15 cellular contexts compared by ENCODE assay signal in genomic region chr18:12041561-12041960, GRCh38. TPM values are rescaled to one million over a fixed set of nuclear protein-coding genes. Genes with fewer than 3 reads are reported as not detected.
DNase-seq lines count a peak whose midpoint lies in the region; ATAC-seq and TF ChIP-seq lines count a peak whose summit lies in the region.
"Had no signal": no experiment of that assay in that cellular context is flagged by ENCODE, and none has a peak within 500 bp of the region (broad histone marks: within the 10 kb centered on the region; RNA-seq: fewer than 3 reads in every experiment).

No MANE protein-coding gene starts in this region.

- intact Hi-C loops in left ventricle myocardium inferior (cut with micrococcal nuclease) = no loop called here

- no peaks in the 10 kb centered on the region for H3K36me3 Mint-ChIP-seq in stimulated activated effector memory CD8-positive, alpha-beta T cell treated with anti-CD3 and anti-CD28 coated beads, Interleukin-12 subunit alpha, Interleukin-12 subunit beta, amount 100 ng/mL, for 72 hours
- H3K36me3 Mint-ChIP-seq: activated naive CD4-positive, alpha-beta T cell treated with anti-CD3 and anti-CD28 coated beads, Interleukin-2, amount 10 ng/mL, durations not matched to agents 7 days and 5 days had no signal

- H3K27me3 ChIP-seq in left ventricle myocardium inferior (ENCODE audit: low read depth) = peaks cover 12% of the 10 kb centered on the region
- H3K27me3 ChIP-seq: vagina had no signal

- H3K4me3 ChIP-seq in choroid plexus epithelial cell (ENCODE audit: low read depth, low read length) = no peak overlapping the region
- H3K4me3 ChIP-seq in left ventricle myocardium inferior = no peak overlapping the region
- H3K4me3 ChIP-seq: BLaER1 treated with 17β-estradiol and CSF1 and Interleukin-3, amounts not matched to agents 10 nM and 100 nM; esophagus muscularis mucosa; vagina had no signal

- no peaks in the 10 kb centered on the region for H3K9me3 ChIP-seq in left ventricle myocardium inferior (replicated peaks)
- H3K9me3 ChIP-seq: BLaER1 treated with 17β-estradiol and CSF1 and Interleukin-3, amounts not matched to agents 10 nM and 100 nM; esophagus muscularis mucosa; vagina had no signal

- peak; percentile 81 for ATAC-seq in stimulated activated effector memory CD8-positive, alpha-beta T cell treated with anti-CD3 and anti-CD28 coated beads, Interleukin-12 subunit alpha, Interleukin-12 subunit beta, amount 100 ng/mL, for 72 hours
- ATAC-seq in GM18873 (IDR thresholded peaks at IDR 0.05; ENCODE audit: low FRiP score, unreplicated experiment) = no peak
- ATAC-seq: HCT116 had no signal

- no peaks in the 10 kb centered on the region for H3K4me1 Mint-ChIP-seq in stimulated activated effector memory CD8-positive, alpha-beta T cell treated with anti-CD3 and anti-CD28 coated beads, Interleukin-12 subunit alpha, Interleukin-12 subunit beta, amount 100 ng/mL, for 72 hours
- H3K4me1 Mint-ChIP-seq: activated naive CD4-positive, alpha-beta T cell treated with anti-CD3 and anti-CD28 coated beads, Interleukin-2, amount 10 ng/mL, durations not matched to agents 7 days and 5 days had no signal

- H3K4me1 ChIP-seq in left ventricle myocardium inferior = peaks cover 13% of the 10 kb centered on the region

- no peaks in the 10 kb centered on the region for H3K36me3 ChIP-seq in left ventricle myocardium inferior
- H3K36me3 ChIP-seq: BLaER1 treated with 17β-estradiol and CSF1 and Interleukin-3, amounts not matched to agents 10 nM and 100 nM; esophagus muscularis mucosa; vagina had no signal

- H3K27ac ChIP-seq in left ventricle myocardium inferior (replicated peaks) = no peak overlapping the region
- H3K27ac ChIP-seq: esophagus muscularis mucosa, vagina had no signal

- TF ChIP-seq CTCF in choroid plexus epithelial cell (conservative IDR thresholded peaks at IDR 0.05; ENCODE audit: low read depth, low read length) = no peak
- no peak for TF ChIP-seq CTCF in left ventricle myocardium inferior (IDR thresholded peaks at IDR 0.05; ENCODE audit: borderline replicate concordance)

- H3K4me3 Mint-ChIP-seq in stimulated activated effector memory CD8-positive, alpha-beta T cell treated with anti-CD3 and anti-CD28 coated beads, Interleukin-12 subunit alpha, Interleukin-12 subunit beta, amount 100 ng/mL, for 72 hours = no peak overlapping the region
- H3K4me3 Mint-ChIP-seq: activated naive CD4-positive, alpha-beta T cell treated with anti-CD3 and anti-CD28 coated beads, Interleukin-2, amount 10 ng/mL, durations not matched to agents 7 days and 5 days had no signal

- DNase-seq in activated T-cell treated with anti-CD3 and anti-CD28 coated beads for 48 hours (ENCODE audit: low read depth) = peak; percentile 12
- DNase-seq in activated T-cell treated with anti-CD3 and anti-CD28 coated beads, Interleukin-2, amount 50 U/mL, for 1 hour = no peak
- peak; percentile 95 for DNase-seq in LHCN-M2 (ENCODE audit: low read depth)
- peak; percentile 95 for DNase-seq in choroid plexus epithelial cell (ENCODE audit: low read depth)
- DNase-seq in stimulated activated effector memory CD8-positive, alpha-beta T cell treated with anti-CD3 and anti-CD28 coated beads, Interleukin-12 subunit alpha, Interleukin-12 subunit beta, amount 100 ng/mL, for 72 hours (ENCODE audit: low spot score in 2 of 2) = no peak
- no peak for DNase-seq in nucleus accumbens (lab: John Stamatoyannopoulos, UW)
- DNase-seq in left ventricle myocardium inferior = no peak
- DNase-seq: activated naive CD4-positive, alpha-beta T cell treated with anti-CD3 and anti-CD28 coated beads, Interleukin-2, amount 10 ng/mL, durations not matched to agents 7 days and 5 days; stimulated activated CD4-positive, alpha-beta T cell treated with anti-CD3 and anti-CD28 coated beads, Interleukin-4, amount 100 ng/mL, for 24 hours; T-helper 9 cell had no signal

- H3K27ac Mint-ChIP-seq in stimulated activated effector memory CD8-positive, alpha-beta T cell treated with anti-CD3 and anti-CD28 coated beads, Interleukin-12 subunit alpha, Interleukin-12 subunit beta, amount 100 ng/mL, for 72 hours = no peak overlapping the region
- H3K27ac Mint-ChIP-seq: activated naive CD4-positive, alpha-beta T cell treated with anti-CD3 and anti-CD28 coated beads, Interleukin-2, amount 10 ng/mL, durations not matched to agents 7 days and 5 days had no signal

- H3K9me3 Mint-ChIP-seq in stimulated activated effector memory CD8-positive, alpha-beta T cell treated with anti-CD3 and anti-CD28 coated beads, Interleukin-12 subunit alpha, Interleukin-12 subunit beta, amount 100 ng/mL, for 72 hours = no peaks in the 10 kb centered on the region
- H3K9me3 Mint-ChIP-seq: activated naive CD4-positive, alpha-beta T cell treated with anti-CD3 and anti-CD28 coated beads, Interleukin-2, amount 10 ng/mL, durations not matched to agents 7 days and 5 days had no signal

RNA-seq across cellular contexts. Expression of gene ANKRD62, which starts 52.1 kb away (rescaled TPM):
- total RNA-seq in LHCN-M2 (2014; rRNA removed) (not detected in 2 replicates), left ventricle myocardium inferior (not detected)
- polyA plus RNA-seq in LHCN-M2 (2012) = not detected

Comparison
In these comparisons a context has a peak if more than half of its experiments do, and no peak if none do; other contexts are left out.
1. DNase-seq: peak in activated T-cell treated with anti-CD3 and anti-CD28 coated beads for 48 hours (single experiment), LHCN-M2 (single experiment) and choroid plexus epithelial cell (single experiment); none in activated T-cell treated with anti-CD3 and anti-CD28 coated beads, Interleukin-2, amount 50 U/mL, for 1 hour (single experiment), stimulated activated effector memory CD8-positive, alpha-beta T cell treated with anti-CD3 and anti-CD28 coated beads, Interleukin-12 subunit alpha, Interleukin-12 subunit beta, amount 100 ng/mL, for 72 hours (0 of 2), nucleus accumbens (0 of 56) and left ventricle myocardium inferior (single experiment).